Comparison of ENCODE assay signal across 8 cellular contexts in genomic region chr20:542777-543368, GRCh38. TPM values are rescaled to one million over a fixed set of nuclear protein-coding genes. Genes with fewer than 3 reads are reported as not detected.
DNase-seq lines count a peak whose midpoint lies in the region; ATAC-seq, FAIRE-seq and TF ChIP-seq lines count a peak whose summit lies in the region.

No MANE protein-coding gene starts in this region.

- H3K79me2 ChIP-seq in OCI-LY3 (ENCODE audit: low read length) (peaks cover 57% of the 10 kb centered on the region), keratinocyte (ENCODE audit: control insufficient read depth, insufficient read depth, low read length) (peaks cover 57% of the 10 kb centered on the region)

- peak overlapping the region; percentile 97 for H3K9ac ChIP-seq in OCI-LY3 (ENCODE audit: low read length)
- H3K9ac ChIP-seq in keratinocyte (ENCODE audit: control insufficient read depth, extremely low read depth, insufficient read depth, low read length): peak overlapping the region; percentile 96

- H3K4me1 ChIP-seq in OCI-LY3 (ENCODE audit: low read length) (peaks cover 41% of the 10 kb centered on the region), keratinocyte (ENCODE audit: control insufficient read depth, extremely low read depth, insufficient read depth, low read length) (peaks cover 29% of the 10 kb centered on the region)

- FAIRE-seq in GM12892 (lab: Jason Lieb, UNC) (no peak), keratinocyte (lab: Jason Lieb, UNC) (no peak)

- in situ Hi-C loops in astrocyte of the spinal cord (cut with HindIII; ENCODE audit: low sequenced_read_pairs): no loop called here

- H3K27me3 Mint-ChIP-seq in HFFc6 (ENCODE audit: insufficient read depth): peaks cover 7% of the 10 kb centered on the region; the same call in 1 of the 2 replicates

- ATAC-seq in GM21367 (IDR thresholded peaks at IDR 0.05; ENCODE audit: unreplicated experiment): no peak
- ATAC-seq in HG03378 (IDR thresholded peaks at IDR 0.05; ENCODE audit: unreplicated experiment): no peak

- H3K36me3 ChIP-seq in OCI-LY3 (replicated peaks; ENCODE audit: low read depth, low read length) (peaks cover 33% of the 10 kb centered on the region), keratinocyte (ENCODE audit: control insufficient read depth in 2 of 2, extremely low read depth in 1 of 2, insufficient read depth in 2 of 2, low read length in 2 of 2) (peaks cover 0 to 23% of the 10 kb centered on the region in 2 experiments)

- H3K4me3 ChIP-seq in OCI-LY3 (ENCODE audit: low read length): peak overlapping the region; percentile 91
- peak overlapping the region; percentile 98 for H3K4me3 ChIP-seq in astrocyte of the spinal cord (ENCODE audit: low read depth, low read length)
- H3K4me3 ChIP-seq in keratinocyte (ENCODE audit: control insufficient read depth in 2 of 3, extremely low read depth in 1 of 3, insufficient read depth in 2 of 3, low read depth in 1 of 3, low read length in 3 of 3): peak overlapping the region; percentile 81 to 97 (median 87)

- peaks cover 29% of the 10 kb centered on the region for H3K9me3 Mint-ChIP-seq in HFFc6

- no peak for TF ChIP-seq POLR2A in GM12892 (IDR thresholded peaks at IDR 0.05; ENCODE audit: low read depth, low read length)

- H3K9me3 ChIP-seq in OCI-LY3 (ENCODE audit: insufficient read depth, low read length) (peaks cover 7% of the 10 kb centered on the region; the same call in 1 of the 2 replicates), keratinocyte (ENCODE audit: control insufficient read depth, low read depth, low read length) (no peaks in the 10 kb centered on the region)

- H4K20me1 ChIP-seq in OCI-LY3 (ENCODE audit: insufficient read depth, low read length) (peaks cover 51% of the 10 kb centered on the region), keratinocyte (ENCODE audit: control insufficient read depth, extremely low read depth, insufficient read depth, low read length) (peaks cover 6% of the 10 kb centered on the region)

- peak; percentile 56 for DNase-seq in GM12892 (ENCODE audit: insufficient read length)
- DNase-seq in HFFc6: no peak
- no peak for DNase-seq in astrocyte of the spinal cord (ENCODE audit: low read depth, low spot score)
- no peak for DNase-seq in keratinocyte (ENCODE audit: low read depth, low spot score)
- peak; percentile 28 to 36 for DNase-seq in stimulated activated CD4-positive, alpha-beta T cell treated with anti-CD3 and anti-CD28 coated beads, Interleukin-2, amount 100 ng/mL, for 24 hours

- peaks cover 57% of the 10 kb centered on the region for H3K4me1 Mint-ChIP-seq in HFFc6 (ENCODE audit: low read depth)

- H2AFZ ChIP-seq in OCI-LY3 (ENCODE audit: low read depth, low read length) (no peak overlapping the region), keratinocyte (ENCODE audit: control insufficient read depth, low read length) (no peak overlapping the region)

- peaks cover 46% of the 10 kb centered on the region for H3K36me3 Mint-ChIP-seq in HFFc6 (ENCODE audit: low read depth)

- H3K27ac ChIP-seq in OCI-LY3 (ENCODE audit: low read length) (peak overlapping the region; percentile 72), keratinocyte (ENCODE audit: control insufficient read depth, insufficient read depth, low read length) (peak overlapping the region; percentile 96)

- peak overlapping the region; percentile 84 for H3K4me2 ChIP-seq in OCI-LY3 (ENCODE audit: low read length)
- peak overlapping the region; percentile 62 for H3K4me2 ChIP-seq in keratinocyte (ENCODE audit: control insufficient read depth, extremely low read depth, insufficient read depth, low read depth, low read length)

- TF ChIP-seq CTCF in HFFc6 (IDR thresholded peaks at IDR 0.05) (no peak), OCI-LY3 (IDR thresholded peaks at IDR 0.05; ENCODE audit: low read depth, low read length) (no peak), astrocyte of the spinal cord (IDR thresholded peaks at IDR 0.05; ENCODE audit: low read depth, low read length) (no peak), keratinocyte (optimal IDR thresholded peaks at IDR 0.05 in 1 of 3, IDR thresholded peaks at IDR 0.05 in 1 of 3, conservative IDR thresholded peaks at IDR 0.05 in 1 of 3; ENCODE audit: extremely low read depth in 1 of 3, insufficient read depth in 2 of 3, low read length in 3 of 3) (no peak)

- H3K27me3 ChIP-seq in OCI-LY3 (ENCODE audit: low read depth, low read length): no peaks in the 10 kb centered on the region
- H3K27me3 ChIP-seq in keratinocyte (ENCODE audit: control insufficient read depth, extremely low read depth, insufficient read depth, low read length): no peaks in the 10 kb centered on the region

- H3K4me3 Mint-ChIP-seq in HFFc6: peak overlapping the region; percentile 91

- dilution Hi-C loops in keratinocyte (cut with MboI; ENCODE audit: extremely low pct_ligation_motif_present, low sequenced_read_pairs): no loop called here

- no peaks in the 10 kb centered on the region for H3K9me1 ChIP-seq in keratinocyte (ENCODE audit: control insufficient read depth, extremely low read depth, insufficient read depth, low read length)

- peak overlapping the region; percentile 98 for H3K27ac Mint-ChIP-seq in HFFc6

RNA-seq across cellular contexts. Expression of gene CSNK2A1, which starts 0.7 kb away (rescaled TPM):
- polyA plus RNA-seq in GM12892 (2012; ENCODE audit: missing spikeins): 92.5 TPM
- 100 to 1,000 TPM; 124 to 150 (median 135) TPM for total RNA-seq in HFFc6 (2021; fragmentation: NEBNext Ultra II Directional; extraction: Animal tissue kit (Norgen Biotek cat#: 25700))
- 79.7 to 122 TPM (median 115 TPM) in 3 replicates for polyA plus RNA-seq in keratinocyte
- polyA plus RNA-seq in keratinocyte (2011; ENCODE audit: low read depth): 49.8 TPM
- polyA plus RNA-seq in keratinocyte (2011; cell fraction: cytosol; rRNA removed): 109 and 168 TPM in 2 replicates
- 101 and 120 TPM in 2 replicates for polyA plus RNA-seq in keratinocyte (2011; cell fraction: nucleus; rRNA removed)
- 89.5 and 103 TPM in 2 replicates for polyA plus RNA-seq in keratinocyte (2012; ENCODE audit: low replicate concordance)
- 125 to 227 TPM (median 174 TPM) in 3 replicates for polyA minus RNA-seq in keratinocyte
- polyA minus RNA-seq in keratinocyte (2011; cell fraction: cytosol; rRNA and poly(A)+ RNA removed): 97.1 TPM
- polyA minus RNA-seq in keratinocyte (2011; cell fraction: nucleus; rRNA and poly(A)+ RNA removed): 70.8 and 115 TPM in 2 replicates

Comparison
In these comparisons a context has a peak if more than half of its experiments do, and no peak if none do; other contexts are left out.
1. DNase-seq: peak in GM12892 (single experiment) and stimulated activated CD4-positive, alpha-beta T cell treated with anti-CD3 and anti-CD28 coated beads, Interleukin-2, amount 100 ng/mL, for 24 hours (2 of 2); none in HFFc6 (single experiment), astrocyte of the spinal cord (single experiment) and keratinocyte (single experiment).
2. Peak in every context shown above with its lines, with median percentiles within 50 percentile points of each other: H3K4me3 ChIP-seq.